In genomic region chr9:72364679-72365524, GRCh38 we compare ENCODE assay signal across 1 cellular context.
TF ChIP-seq lines count a peak whose summit lies in the region.

A gene with protein sequence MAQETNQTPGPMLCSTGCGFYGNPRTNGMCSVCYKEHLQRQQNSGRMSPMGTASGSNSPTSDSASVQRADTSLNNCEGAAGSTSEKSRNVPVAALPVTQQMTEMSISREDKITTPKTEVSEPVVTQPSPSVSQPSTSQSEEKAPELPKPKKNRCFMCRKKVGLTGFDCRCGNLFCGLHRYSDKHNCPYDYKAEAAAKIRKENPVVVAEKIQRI (minus strand): TSS chr9:72365208. CDS start chr9:72360778, 4,430 bp downstream.

TF ChIP-seq in HepG2, 621 proteins besides CTCF, POLR2A, EP300 and RAD21 (continued from another document and continues in another):
- TF ChIP-seq, protein P1, sequence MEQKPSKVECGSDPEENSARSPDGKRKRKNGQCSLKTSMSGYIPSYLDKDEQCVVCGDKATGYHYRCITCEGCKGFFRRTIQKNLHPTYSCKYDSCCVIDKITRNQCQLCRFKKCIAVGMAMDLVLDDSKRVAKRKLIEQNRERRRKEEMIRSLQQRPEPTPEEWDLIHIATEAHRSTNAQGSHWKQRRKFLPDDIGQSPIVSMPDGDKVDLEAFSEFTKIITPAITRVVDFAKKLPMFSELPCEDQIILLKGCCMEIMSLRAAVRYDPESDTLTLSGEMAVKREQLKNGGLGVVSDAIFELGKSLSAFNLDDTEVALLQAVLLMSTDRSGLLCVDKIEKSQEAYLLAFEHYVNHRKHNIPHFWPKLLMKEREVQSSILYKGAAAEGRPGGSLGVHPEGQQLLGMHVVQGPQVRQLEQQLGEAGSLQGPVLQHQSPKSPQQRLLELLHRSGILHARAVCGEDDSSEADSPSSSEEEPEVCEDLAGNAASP (CRISPR knock-in tag; IDR thresholded peaks at IDR 0.05; ENCODE audit: borderline replicate concordance), result no peak
- TF ChIP-seq LRRFIP1 (CRISPR knock-in tag; conservative IDR thresholded peaks at IDR 0.05), result no peak
- no peak for TF ChIP-seq ZNF24 (IDR thresholded peaks at IDR 0.05)
- TF ChIP-seq, protein P2, sequence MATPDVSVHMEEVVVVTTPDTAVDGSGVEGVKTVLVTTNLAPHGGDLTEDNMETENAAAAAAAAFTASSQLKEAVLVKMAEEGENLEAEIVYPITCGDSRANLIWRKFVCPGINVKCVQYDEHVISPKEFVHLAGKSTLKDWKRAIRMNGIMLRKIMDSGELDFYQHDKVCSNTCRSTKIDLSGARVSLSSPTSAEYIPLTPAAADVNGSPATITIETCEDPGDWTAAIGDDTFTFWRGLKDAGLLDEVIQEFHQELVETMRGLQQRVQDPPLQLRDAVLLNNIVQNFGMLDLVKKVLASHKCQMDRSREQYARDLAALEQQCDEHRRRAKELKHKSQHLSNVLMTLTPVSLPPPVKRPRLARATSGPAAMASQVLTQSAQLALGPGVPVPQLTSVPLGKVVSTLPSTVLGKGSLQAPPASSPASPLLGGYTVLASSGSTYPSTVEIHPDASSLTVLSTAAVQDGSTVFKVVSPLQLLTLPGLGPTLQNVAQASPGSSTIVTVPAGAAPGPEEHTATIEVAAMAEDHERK (CRISPR knock-in tag; IDR thresholded peaks at IDR 0.05; ENCODE audit: low read depth), result peak; percentile 82
- peak; percentile 53 for TF ChIP-seq SIX4 (CRISPR knock-in tag; IDR thresholded peaks at IDR 0.05)
- TF ChIP-seq ARID3A (IDR thresholded peaks at IDR 0.05; ENCODE audit: low read depth, low read length), result 0 out of 2 replicates have a peak, but pooled peaks have one; percentile 2
- peak; percentile 93 for TF ChIP-seq ERF (CRISPR knock-in tag; IDR thresholded peaks at IDR 0.05)
- TF ChIP-seq ETV5 (CRISPR knock-in tag; IDR thresholded peaks at IDR 0.05; ENCODE audit: borderline replicate concordance), result no peak
- TF ChIP-seq ELF4 (CRISPR knock-in tag; IDR thresholded peaks at IDR 0.05; ENCODE audit: borderline replicate concordance), result no peak
- TF ChIP-seq, protein P3, sequence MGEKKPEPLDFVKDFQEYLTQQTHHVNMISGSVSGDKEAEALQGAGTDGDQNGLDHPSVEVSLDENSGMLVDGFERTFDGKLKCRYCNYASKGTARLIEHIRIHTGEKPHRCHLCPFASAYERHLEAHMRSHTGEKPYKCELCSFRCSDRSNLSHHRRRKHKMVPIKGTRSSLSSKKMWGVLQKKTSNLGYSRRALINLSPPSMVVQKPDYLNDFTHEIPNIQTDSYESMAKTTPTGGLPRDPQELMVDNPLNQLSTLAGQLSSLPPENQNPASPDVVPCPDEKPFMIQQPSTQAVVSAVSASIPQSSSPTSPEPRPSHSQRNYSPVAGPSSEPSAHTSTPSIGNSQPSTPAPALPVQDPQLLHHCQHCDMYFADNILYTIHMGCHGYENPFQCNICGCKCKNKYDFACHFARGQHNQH (CRISPR knock-in tag; IDR thresholded peaks at IDR 0.05), result peak; percentile 42; the same call in 1 of the 2 replicates
- TF ChIP-seq, protein P4, sequence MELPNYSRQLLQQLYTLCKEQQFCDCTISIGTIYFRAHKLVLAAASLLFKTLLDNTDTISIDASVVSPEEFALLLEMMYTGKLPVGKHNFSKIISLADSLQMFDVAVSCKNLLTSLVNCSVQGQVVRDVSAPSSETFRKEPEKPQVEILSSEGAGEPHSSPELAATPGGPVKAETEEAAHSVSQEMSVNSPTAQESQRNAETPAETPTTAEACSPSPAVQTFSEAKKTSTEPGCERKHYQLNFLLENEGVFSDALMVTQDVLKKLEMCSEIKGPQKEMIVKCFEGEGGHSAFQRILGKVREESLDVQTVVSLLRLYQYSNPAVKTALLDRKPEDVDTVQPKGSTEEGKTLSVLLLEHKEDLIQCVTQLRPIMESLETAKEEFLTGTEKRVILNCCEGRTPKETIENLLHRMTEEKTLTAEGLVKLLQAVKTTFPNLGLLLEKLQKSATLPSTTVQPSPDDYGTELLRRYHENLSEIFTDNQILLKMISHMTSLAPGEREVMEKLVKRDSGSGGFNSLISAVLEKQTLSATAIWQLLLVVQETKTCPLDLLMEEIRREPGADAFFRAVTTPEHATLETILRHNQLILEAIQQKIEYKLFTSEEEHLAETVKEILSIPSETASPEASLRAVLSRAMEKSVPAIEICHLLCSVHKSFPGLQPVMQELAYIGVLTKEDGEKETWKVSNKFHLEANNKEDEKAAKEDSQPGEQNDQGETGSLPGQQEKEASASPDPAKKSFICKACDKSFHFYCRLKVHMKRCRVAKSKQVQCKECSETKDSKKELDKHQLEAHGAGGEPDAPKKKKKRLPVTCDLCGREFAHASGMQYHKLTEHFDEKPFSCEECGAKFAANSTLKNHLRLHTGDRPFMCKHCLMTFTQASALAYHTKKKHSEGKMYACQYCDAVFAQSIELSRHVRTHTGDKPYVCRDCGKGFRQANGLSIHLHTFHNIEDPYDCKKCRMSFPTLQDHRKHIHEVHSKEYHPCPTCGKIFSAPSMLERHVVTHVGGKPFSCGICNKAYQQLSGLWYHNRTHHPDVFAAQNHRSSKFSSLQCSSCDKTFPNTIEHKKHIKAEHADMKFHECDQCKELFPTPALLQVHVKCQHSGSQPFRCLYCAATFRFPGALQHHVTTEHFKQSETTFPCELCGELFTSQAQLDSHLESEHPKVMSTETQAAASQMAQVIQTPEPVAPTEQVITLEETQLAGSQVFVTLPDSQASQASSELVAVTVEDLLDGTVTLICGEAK (IDR thresholded peaks at IDR 0.05), result no peak
- TF ChIP-seq, protein P4 (CRISPR knock-in tag; IDR thresholded peaks at IDR 0.05), result peak; percentile 12
- peak; percentile 29; the same call in 1 of the 2 replicates for TF ChIP-seq MTA1 (CRISPR knock-in tag; IDR thresholded peaks at IDR 0.05; ENCODE audit: borderline replicate concordance)
- no peak for TF ChIP-seq ZNF180 (CRISPR knock-in tag; IDR thresholded peaks at IDR 0.05; ENCODE audit: borderline replicate concordance, low read depth)
- TF ChIP-seq ZNF672 (CRISPR knock-in tag; IDR thresholded peaks at IDR 0.05), result no peak
- peak; percentile 73 for TF ChIP-seq ZNF547 (CRISPR knock-in tag; IDR thresholded peaks at IDR 0.05)
- TF ChIP-seq E2F1 (CRISPR knock-in tag; IDR thresholded peaks at IDR 0.05), result peak; percentile 17; the same call in 1 of the 2 replicates
- peak; percentile 66 for TF ChIP-seq CBX1 (IDR thresholded peaks at IDR 0.05; ENCODE audit: low read depth)
- TF ChIP-seq ZNF274 (CRISPR knock-in tag; IDR thresholded peaks at IDR 0.05), result peak; percentile 51; the same call in 1 of the 2 replicates
- no peak for TF ChIP-seq MTF1 (CRISPR knock-in tag; IDR thresholded peaks at IDR 0.05)
- TF ChIP-seq NFYC (CRISPR knock-in tag; IDR thresholded peaks at IDR 0.05), result no peak; the same call in 1 of the 2 replicates
- peak; percentile 39 for TF ChIP-seq FOXA3 (CRISPR knock-in tag; IDR thresholded peaks at IDR 0.05)
- no peak; the same call in 1 of the 2 replicates for TF ChIP-seq JUNB (CRISPR knock-in tag; IDR thresholded peaks at IDR 0.05; ENCODE audit: borderline replicate concordance)
- TF ChIP-seq ETV6 (CRISPR knock-in tag; conservative IDR thresholded peaks at IDR 0.05), result peak; percentile 84; the same call in 1 of the 2 replicates
- TF ChIP-seq, protein P5, sequence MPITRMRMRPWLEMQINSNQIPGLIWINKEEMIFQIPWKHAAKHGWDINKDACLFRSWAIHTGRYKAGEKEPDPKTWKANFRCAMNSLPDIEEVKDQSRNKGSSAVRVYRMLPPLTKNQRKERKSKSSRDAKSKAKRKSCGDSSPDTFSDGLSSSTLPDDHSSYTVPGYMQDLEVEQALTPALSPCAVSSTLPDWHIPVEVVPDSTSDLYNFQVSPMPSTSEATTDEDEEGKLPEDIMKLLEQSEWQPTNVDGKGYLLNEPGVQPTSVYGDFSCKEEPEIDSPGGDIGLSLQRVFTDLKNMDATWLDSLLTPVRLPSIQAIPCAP (CRISPR knock-in tag; IDR thresholded peaks at IDR 0.05; ENCODE audit: low read depth), result no peak
- TF ChIP-seq PITX1 (CRISPR knock-in tag; IDR thresholded peaks at IDR 0.05), result peak; percentile 14; the same call in 1 of the 2 replicates
- no peak for TF ChIP-seq ZNF3 (CRISPR knock-in tag; IDR thresholded peaks at IDR 0.05)
- TF ChIP-seq ZBTB42 (CRISPR knock-in tag; IDR thresholded peaks at IDR 0.05), result no peak
- no peak for TF ChIP-seq RAD51 (IDR thresholded peaks at IDR 0.05; ENCODE audit: borderline replicate concordance)
- peak; percentile 42; the same call in 1 of the 2 replicates for TF ChIP-seq ZNF761 (CRISPR knock-in tag; conservative IDR thresholded peaks at IDR 0.05)
- TF ChIP-seq RARA (CRISPR knock-in tag; IDR thresholded peaks at IDR 0.05), result peak; percentile 34; the same call in 1 of the 2 replicates
- TF ChIP-seq GATAD2A (CRISPR knock-in tag; IDR thresholded peaks at IDR 0.05), result no peak
- no peak; the same call in 1 of the 2 replicates for TF ChIP-seq ZNF800 (CRISPR knock-in tag; IDR thresholded peaks at IDR 0.05)
- TF ChIP-seq TCF7L2 (IDR thresholded peaks at IDR 0.05; ENCODE audit: low read depth, low read length), result no peak
- peak; percentile 90; the same call in 1 of the 2 replicates for TF ChIP-seq HOXA5 (CRISPR knock-in tag; IDR thresholded peaks at IDR 0.05)
- TF ChIP-seq FOSL1 (CRISPR knock-in tag; IDR thresholded peaks at IDR 0.05; ENCODE audit: borderline replicate concordance), result no peak
- TF ChIP-seq CENPX (CRISPR knock-in tag; IDR thresholded peaks at IDR 0.05), result no peak
- TF ChIP-seq MAF1 (CRISPR knock-in tag; IDR thresholded peaks at IDR 0.05; ENCODE audit: borderline replicate concordance), result peak; percentile 82; the same call in 1 of the 2 replicates
